8 cellular contexts compared by ENCODE assay signal in genomic region chr6:10520468-10520867, GRCh38.
A peak's percentile ranks its signal among the peaks of the same experiment; 100 is the strongest.
DNase-seq lines count a peak whose midpoint lies in the region; ATAC-seq and TF ChIP-seq lines count a peak whose summit lies in the region.

No MANE protein-coding gene starts in this region.

- ATAC-seq in HG03432 (IDR thresholded peaks at IDR 0.05; ENCODE audit: unreplicated experiment) = peak; percentile 32
- ATAC-seq in stimulated activated naive CD8-positive, alpha-beta T cell treated with anti-CD3 and anti-CD28 coated beads, Interleukin-15, Interleukin-2, amounts not matched to agents 100 U/mL and 50 U/mL, for 24 hours = no peak

- no peak overlapping the region for H3K4me3 ChIP-seq in brain microvascular endothelial cell (ENCODE audit: low read depth, low read length)
- peak overlapping the region in 1 of 2 donors; percentile 42 for H3K4me3 ChIP-seq in muscle layer of colon (ENCODE audit: low read depth in 1 of 2, low read length in 2 of 2)

- in situ Hi-C loops in brain microvascular endothelial cell (cut with HindIII; ENCODE audit: low pct_ligation_motif_present, low sequenced_read_pairs) = no loop called here

- DNase-seq in GF-D8 (lab: John Stamatoyannopoulos, UW) = peak; percentile 39
- DNase-seq in brain microvascular endothelial cell = peak; percentile 16
- no peak for DNase-seq in AG20443 (ENCODE audit: low spot score)
- no peak for DNase-seq in stimulated activated naive CD8-positive, alpha-beta T cell treated with anti-CD3 and anti-CD28 coated beads, Interleukin-15, Interleukin-2, amounts not matched to agents 100 U/mL and 50 U/mL, for 24 hours
- DNase-seq in stimulated activated CD4-positive, alpha-beta T cell treated with anti-CD3 and anti-CD28 coated beads, Interleukin-4, amount 100 ng/mL, for 24 hours = no peak
- DNase-seq in hypothalamus (lab: John Stamatoyannopoulos, UW) = no peak

- H3K9me3 ChIP-seq in muscle layer of colon (ENCODE audit: low read length) = no peaks in the 10 kb centered on the region

- peaks cover 12% of the 10 kb centered on the region for H3K4me1 ChIP-seq in muscle layer of colon (ENCODE audit: insufficient read depth, low read length)

- H3K27ac ChIP-seq in brain microvascular endothelial cell (peak overlapping the region; percentile 5), muscle layer of colon (ENCODE audit: low read depth, low read length) (peak overlapping the region; percentile 87)

- H3K9ac ChIP-seq in muscle layer of colon (ENCODE audit: low read length) = no peak overlapping the region

- no peaks in the 10 kb centered on the region for H3K36me3 ChIP-seq in brain microvascular endothelial cell (replicated peaks)
- no peaks in the 10 kb centered on the region for H3K36me3 ChIP-seq in muscle layer of colon (ENCODE audit: insufficient read depth, low read length)

- TF ChIP-seq CTCF in brain microvascular endothelial cell (IDR thresholded peaks at IDR 0.05; ENCODE audit: low read depth, low read length, missing control alignments) = no peak

- no peaks in the 10 kb centered on the region for H3K27me3 ChIP-seq in brain microvascular endothelial cell (replicated peaks)
- H3K27me3 ChIP-seq in muscle layer of colon (ENCODE audit: control insufficient read depth in 1 of 2, insufficient read depth in 2 of 2, low read length in 2 of 2) = no peaks in the 10 kb centered on the region

Comparison
In these comparisons a context has a peak if more than half of its experiments do, and no peak if none do; other contexts are left out.
1. DNase-seq: peak in GF-D8 (single experiment) and brain microvascular endothelial cell (single experiment); none in AG20443 (single experiment), stimulated activated naive CD8-positive, alpha-beta T cell treated with anti-CD3 and anti-CD28 coated beads, Interleukin-15, Interleukin-2, amounts not matched to agents 100 U/mL and 50 U/mL, for 24 hours (single experiment), stimulated activated CD4-positive, alpha-beta T cell treated with anti-CD3 and anti-CD28 coated beads, Interleukin-4, amount 100 ng/mL, for 24 hours (single experiment) and hypothalamus (0 of 51).